In the genomic region with DNA sequence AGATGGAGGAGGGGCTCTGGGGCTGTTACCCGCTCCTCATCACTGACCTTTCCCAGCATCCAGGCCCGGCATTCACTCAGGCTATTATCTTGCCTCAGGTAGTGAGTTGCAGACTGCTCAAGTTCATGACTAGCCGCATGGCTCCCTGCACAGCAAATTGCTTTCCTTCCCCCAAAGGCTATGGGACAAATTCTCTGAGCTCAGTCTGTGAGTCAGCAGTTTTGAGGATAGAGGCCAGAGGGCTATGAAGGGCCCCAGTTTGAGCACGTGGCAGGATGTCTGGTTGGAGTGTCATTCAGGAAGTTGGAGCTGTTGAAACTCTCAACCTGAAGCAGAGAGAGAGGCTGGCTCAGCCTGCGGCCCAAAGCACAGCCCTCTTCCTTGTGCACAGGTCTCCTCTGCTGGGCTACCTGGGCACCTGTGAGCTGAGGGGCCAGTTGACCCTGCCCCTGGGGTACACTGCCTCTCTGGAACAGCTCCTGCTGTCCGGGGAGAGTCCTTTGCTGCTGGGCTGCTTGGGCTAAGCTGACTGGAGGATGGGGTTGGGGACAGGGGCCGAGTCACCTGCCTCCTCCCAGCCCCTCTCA, we compare ENCODE assay signal across 8 cellular contexts. TPM values are rescaled to one million over a fixed set of nuclear protein-coding genes. Genes with fewer than 3 reads are reported as not detected.
DNase-seq lines count a peak whose midpoint lies in the region; ATAC-seq and TF ChIP-seq lines count a peak whose summit lies in the region.

No MANE protein-coding gene starts in this region.

- H3K79me2 ChIP-seq in osteoblast (ENCODE audit: insufficient read depth, low read length): no peaks in the 10 kb centered on the region

- TF ChIP-seq CTCF in fibroblast of pulmonary artery (IDR thresholded peaks at IDR 0.05; ENCODE audit: low read length, missing control alignments): no peak
- no peak for TF ChIP-seq CTCF in osteoblast (IDR thresholded peaks at IDR 0.05; ENCODE audit: extremely low read depth, low read depth, low read length)

- H4K20me1 ChIP-seq in osteoblast (ENCODE audit: insufficient read depth, low read length): no peaks in the 10 kb centered on the region

- peak overlapping the region; percentile 55 for H3K27ac ChIP-seq in osteoblast (ENCODE audit: low read depth, low read length)

- H2AFZ ChIP-seq in osteoblast (ENCODE audit: low read length): peak overlapping the region; percentile 45

- peak; percentile 68 for ATAC-seq in HG03378 (IDR thresholded peaks at IDR 0.05; ENCODE audit: unreplicated experiment)

- peaks cover 15% of the 10 kb centered on the region for H3K4me1 ChIP-seq in osteoblast (ENCODE audit: insufficient read depth, low read length)

- in situ Hi-C loops in GM18951 (cut with MboI; ENCODE audit: low sequenced_read_pairs, unreplicated experiment): loop anchor here (25.0 kb wide), 1 partner anchor 273 kb away; the partner anchor contains the start of gene MTHFS

- TF ChIP-seq POLR2A in GM18951 (IDR thresholded peaks at IDR 0.05; ENCODE audit: extremely low read depth, insufficient read depth, insufficient read length): peak; percentile 16

- peaks cover 23% of the 10 kb centered on the region for H3K36me3 ChIP-seq in osteoblast (ENCODE audit: insufficient read depth, low read length)

- no peaks in the 10 kb centered on the region for H3K27me3 ChIP-seq in osteoblast (ENCODE audit: insufficient read depth, low read length)

- DNase-seq in AG20443 (ENCODE audit: low spot score) (peak; percentile 85), T1000 (lab: John Stamatoyannopoulos, UW) (peak; percentile 20), fibroblast of pulmonary artery (ENCODE audit: low read depth) (peak; percentile 96), osteoblast (ENCODE audit: insufficient read length, low spot score, missing footprints) (peak; percentile 89), NCI-H2171 (lab: John Stamatoyannopoulos, UW) (no peak), cerebellar nuclear complex (lab: John Stamatoyannopoulos, UW) (no peak)

- H3K4me3 ChIP-seq in fibroblast of pulmonary artery (replicated peaks; ENCODE audit: low read depth, low read length) (no peak overlapping the region), osteoblast (ENCODE audit: insufficient read depth, low read length) (no peak overlapping the region)

- no peaks in the 10 kb centered on the region for H3K9me3 ChIP-seq in osteoblast (ENCODE audit: low read depth, low read length)

- H3K4me2 ChIP-seq in osteoblast (ENCODE audit: insufficient read depth, low read length): no peak overlapping the region

RNA-seq across cellular contexts. Expression of gene FAH, which starts 7.9 kb away (rescaled TPM):
- total RNA-seq in osteoblast: 17.7 and 21.2 TPM in 2 replicates

Comparison
In these comparisons a context has a peak if more than half of its experiments do, and no peak if none do; other contexts are left out.
1. DNase-seq: peak in AG20443 (single experiment), T1000 (single experiment), fibroblast of pulmonary artery (single experiment) and osteoblast (single experiment); none in NCI-H2171 (single experiment) and cerebellar nuclear complex (0 of 2).